8 cellular contexts compared by ENCODE assay signal in genomic region chr12:6946920-6947374, GRCh38. TPM values are rescaled to one million over a fixed set of nuclear protein-coding genes. Genes with fewer than 3 reads are reported as not detected.
DNase-seq lines count a peak whose midpoint lies in the region; ATAC-seq and TF ChIP-seq lines count a peak whose summit lies in the region.

No MANE protein-coding gene starts in this region.

- CTCF ChIA-PET in activated B cell treated with CpG ODN at 0.5 μM for 24 hours (lab: Charles Lee), result interaction anchor here (0.6 to 14.9 kb wide), 8 partner anchors 14 to 165 kb away, joined by 3 to 571 read pairs (median 3); partner anchors contain the start of gene SPSB2

- H3K4me1 Mint-ChIP-seq in T-helper 1 cell treated with Interleukin-12 subunit alpha and Interleukin-12 subunit beta and Interleukin-4 antibody, amounts not matched to agents 30 μg/mL and 1 μg/mL, for 36 hours (ENCODE audit: low read depth), result peaks cover 64% of the 10 kb centered on the region
- H3K4me1 Mint-ChIP-seq in activated B cell treated with CpG ODN at 0.5 μM for 24 hours, result peaks cover 88% of the 10 kb centered on the region

- H3K27me3 ChIP-seq in spleen (replicated peaks in 1 of 7), result no peaks in the 10 kb centered on the region

- intact Hi-C loops in activated B cell treated with CpG ODN at 0.5 μM for 24 hours (cut with micrococcal nuclease) (loop anchor here (1.0 kb wide), 1 partner anchor 7 kb away; no protein-coding TSS in a partner anchor), spleen (cut with DNase I; ENCODE audit: low total_unique reads) (loop anchor here (10.0 kb wide), 1 partner anchor 168 kb away; no protein-coding TSS in a partner anchor)

- no peak for DNase-seq in T-helper 1 cell
- DNase-seq in activated B cell treated with CpG ODN at 0.5 μM for 24 hours, result no peak
- DNase-seq in spleen, result no peak
- DNase-seq in SKM-1 (lab: John Stamatoyannopoulos, UW; ENCODE audit: unreplicated experiment), result no peak
- no peak for DNase-seq in activated CD4-positive, CD25-positive, alpha-beta regulatory T cell treated with anti-CD3 and anti-CD28 coated beads, Interleukin-2, amount 50 U/mL, for 72 hours
- DNase-seq in SIG-M5 (lab: John Stamatoyannopoulos, UW), result no peak

- H3K4me1 ChIP-seq in spleen, result peaks cover 53 to 93% (median 85%) of the 10 kb centered on the region in 6 donors

- no peaks in the 10 kb centered on the region for H3K9me3 Mint-ChIP-seq in T-helper 1 cell treated with Interleukin-12 subunit alpha and Interleukin-12 subunit beta and Interleukin-4 antibody, amounts not matched to agents 30 μg/mL and 1 μg/mL, for 36 hours
- H3K9me3 Mint-ChIP-seq in activated B cell treated with CpG ODN at 0.5 μM for 24 hours, result no peaks in the 10 kb centered on the region

- peaks cover 0 to 9% (median 0%) of the 10 kb centered on the region in 6 donors for H3K36me3 ChIP-seq in spleen

- H3K9me3 ChIP-seq in spleen, result no peaks in the 10 kb centered on the region

- H3K4me3 ChIP-seq in iPS-11a (ENCODE audit: low read depth, low read length), result peak overlapping the region; percentile 67
- H3K4me3 ChIP-seq in spleen, result peak overlapping the region in 7 of 8 donors; percentile 14 to 81 (median 36)

- TF ChIP-seq POLR2A in spleen (IDR thresholded peaks at IDR 0.05), result no peak

- POLR2A ChIA-PET in activated B cell treated with CpG ODN at 0.5 μM for 24 hours (lab: Charles Lee), result interaction anchor here (0.5 to 24.6 kb wide), 9 partner anchors 9 to 406 kb away, joined by 3 to 1516 read pairs (median 8); partner anchors contain the start of genes C1RL, EMG1, LPCAT3 and PEX5

- H3K4me3 Mint-ChIP-seq in T-helper 1 cell treated with Interleukin-12 subunit alpha and Interleukin-12 subunit beta and Interleukin-4 antibody, amounts not matched to agents 30 μg/mL and 1 μg/mL, for 36 hours, result peak overlapping the region; percentile 85
- H3K4me3 Mint-ChIP-seq in activated B cell treated with CpG ODN at 0.5 μM for 24 hours, result peak overlapping the region; percentile 70

- no peaks in the 10 kb centered on the region for H3K27me3 Mint-ChIP-seq in T-helper 1 cell treated with Interleukin-12 subunit alpha and Interleukin-12 subunit beta and Interleukin-4 antibody, amounts not matched to agents 30 μg/mL and 1 μg/mL, for 36 hours (ENCODE audit: low read depth)
- no peaks in the 10 kb centered on the region for H3K27me3 Mint-ChIP-seq in activated B cell treated with CpG ODN at 0.5 μM for 24 hours

- peak overlapping the region; percentile 80 to 99 (median 96) for H3K27ac ChIP-seq in spleen

- ATAC-seq in activated B cell treated with CpG ODN at 0.5 μM for 24 hours (ENCODE audit: low read depth), result no peak

- H3K27ac Mint-ChIP-seq in T-helper 1 cell treated with Interleukin-12 subunit alpha and Interleukin-12 subunit beta and Interleukin-4 antibody, amounts not matched to agents 30 μg/mL and 1 μg/mL, for 36 hours, result peak overlapping the region; percentile 96
- H3K27ac Mint-ChIP-seq in activated B cell treated with CpG ODN at 0.5 μM for 24 hours, result peak overlapping the region; percentile 96

- TF ChIP-seq CTCF in activated B cell treated with CpG ODN at 0.5 μM for 24 hours (IDR thresholded peaks at IDR 0.05) (no peak), spleen (IDR thresholded peaks at IDR 0.05 in 8 of 11, conservative IDR thresholded peaks at IDR 0.05 in 3 of 11) (no peak)

- WGBS in spleen, 5 donors, result 59 to 70% (median 64%) methylated on average over 8 of the region's 8 CpGs

- peaks cover 6% of the 10 kb centered on the region for H3K36me3 Mint-ChIP-seq in T-helper 1 cell treated with Interleukin-12 subunit alpha and Interleukin-12 subunit beta and Interleukin-4 antibody, amounts not matched to agents 30 μg/mL and 1 μg/mL, for 36 hours (ENCODE audit: low read depth)
- peaks cover 11% of the 10 kb centered on the region for H3K36me3 Mint-ChIP-seq in activated B cell treated with CpG ODN at 0.5 μM for 24 hours (ENCODE audit: low read depth)

RNA-seq across cellular contexts. Expression of gene C12orf57, which starts 3.1 kb away (rescaled TPM):
- total RNA-seq in activated B cell treated with CpG ODN at 0.5 μM for 24 hours, result 54.8 and 63.4 TPM in 2 replicates
- 100 to 1,000 TPM in 6 of 7 donors, 10 to 100 TPM in 1; 79.2 to 364 (median 116) TPM for total RNA-seq in spleen
- 100 to 1,000 TPM; 181 to 323 (median 242) TPM for polyA plus RNA-seq in spleen

RNA-seq across cellular contexts. Expression of gene RNU7-1, which starts 3.3 kb away (rescaled TPM):
- total RNA-seq in activated B cell treated with CpG ODN at 0.5 μM for 24 hours (not detected in 2 replicates), spleen (not detected)
- not detected for polyA plus RNA-seq in spleen

RNA-seq across cellular contexts. Expression of gene PTPN6, which starts 4.2 kb away (rescaled TPM):
- total RNA-seq in activated B cell treated with CpG ODN at 0.5 μM for 24 hours, result 371 and 393 TPM in 2 replicates
- 100 to 1,000 TPM; 314 to 431 (median 423) TPM for total RNA-seq in spleen
- polyA plus RNA-seq in spleen, result 100 to 1,000 TPM; 398 to 713 (median 604) TPM

RNA-seq across cellular contexts. Expression of gene ATN1, which starts 19.2 kb away (rescaled TPM):
- total RNA-seq in activated B cell treated with CpG ODN at 0.5 μM for 24 hours (42.8 and 50.9 TPM in 2 replicates), spleen (100 to 1,000 TPM in 1 of 7 donors, 10 to 100 TPM in 6; 64.7 to 112 (median 81.7) TPM)
- 10 to 100 TPM; 10.1 to 42.0 (median 21.4) TPM for polyA plus RNA-seq in spleen

RNA-seq across cellular contexts. Expression of gene PHB2, which starts 23.5 kb away (rescaled TPM):
- total RNA-seq in activated B cell treated with CpG ODN at 0.5 μM for 24 hours, result 240 and 255 TPM in 2 replicates
- total RNA-seq in spleen, result 100 to 1,000 TPM; 127 to 143 (median 133) TPM
- polyA plus RNA-seq in spleen, result 100 to 1,000 TPM; 166 to 199 (median 177) TPM
